ENCODE assay signal across 11 cellular contexts in the genomic region with DNA sequence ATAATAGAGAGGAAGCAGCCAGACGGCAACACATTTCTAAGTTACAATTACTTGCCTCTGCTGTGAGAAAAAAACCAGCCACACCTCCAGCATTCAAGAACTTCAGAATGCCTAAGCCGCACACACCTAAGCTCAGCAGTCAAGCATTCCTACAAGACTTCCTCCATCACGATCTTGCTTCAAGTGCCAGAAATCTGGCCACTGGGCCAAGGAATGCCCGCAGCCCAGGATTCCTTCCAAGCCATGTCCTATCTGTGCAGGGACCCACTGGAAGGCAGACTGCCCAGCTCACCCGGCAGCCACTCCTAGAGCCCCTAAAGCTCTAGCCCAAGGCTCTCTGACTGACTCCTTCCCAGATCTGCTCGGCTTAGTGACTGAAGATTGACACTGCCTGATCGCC. TPM values are rescaled to one million over a fixed set of nuclear protein-coding genes. Genes with fewer than 3 reads are reported as not detected.
"Had no signal": no experiment of that assay in that cellular context is flagged by ENCODE, and none has a peak within 500 bp of the region (broad histone marks: within the 10 kb centered on the region; RNA-seq: fewer than 3 reads in every experiment).

No MANE protein-coding gene starts in this region.

RNA-seq across cellular contexts. Expression of a gene that starts 58.1 kb away (rescaled TPM):
- total RNA-seq: naive thymus-derived CD4-positive, alpha-beta T cell; naive thymus-derived CD8-positive, alpha-beta T cell; natural killer cell; occipital lobe; osteoblast; osteocyte; renal cortical epithelial cell; right atrium auricular region; right cardiac atrium; sciatic nerve; spleen had no signal
- polyA plus RNA-seq: naive thymus-derived CD4-positive, alpha-beta T cell; naive thymus-derived CD8-positive, alpha-beta T cell; spleen had no signal
